ENCODE assay signal across 9 cellular contexts in genomic region chr15:38853608-38854007, GRCh38.
A peak's percentile ranks its signal among the peaks of the same experiment; 100 is the strongest.
DNase-seq lines count a peak whose midpoint lies in the region; ATAC-seq and TF ChIP-seq lines count a peak whose summit lies in the region.
"Had no signal": no experiment of that assay in that cellular context is flagged by ENCODE, and none has a peak within 500 bp of the region (broad histone marks: within the 10 kb centered on the region; RNA-seq: fewer than 3 reads in every experiment).

No MANE protein-coding gene starts in this region.

- in situ Hi-C loops in ACHN (cut with HindIII; ENCODE audit: low pct_ligation_motif_present, low pct_unique_long_range_greater_than_20kb, low sequenced_read_pairs) = no loop called here

- H3K4me3 ChIP-seq in H7 (ENCODE audit: insufficient read depth, low read depth, low read length) = no peak overlapping the region
- no peak overlapping the region for H3K4me3 ChIP-seq in WI38 (ENCODE audit: low read depth, low read length)
- H3K4me3 ChIP-seq in hepatocyte = no peak overlapping the region

- H3K27me3 ChIP-seq in H7 (ENCODE audit: control insufficient read depth, insufficient read depth, low read length) (no peaks in the 10 kb centered on the region), hepatocyte (no peaks in the 10 kb centered on the region)

- no peaks in the 10 kb centered on the region for H3K9me2 ChIP-seq in hepatocyte (replicated peaks; ENCODE audit: insufficient read depth)

- H3K9me3 ChIP-seq in hepatocyte (ENCODE audit: low read depth) = no peaks in the 10 kb centered on the region

- H3K79me2 ChIP-seq in hepatocyte = no peaks in the 10 kb centered on the region

- TF ChIP-seq CTCF in WI38 (IDR thresholded peaks at IDR 0.05; ENCODE audit: low read depth, low read length) = peak; percentile 55
- peak; percentile 21 for TF ChIP-seq CTCF in hepatocyte (IDR thresholded peaks at IDR 0.05; ENCODE audit: poor library complexity)

- WGBS in hepatocyte (ENCODE audit: low lambda C conversion rate, missing lambda C conversion rate) = 33% methylated on average over 1 of the region's 1 CpG

- no peak overlapping the region for H3K27ac ChIP-seq in hepatocyte

- no peak overlapping the region for H2AFZ ChIP-seq in hepatocyte

- H3K4me1 ChIP-seq in hepatocyte (ENCODE audit: insufficient read depth) = no peaks in the 10 kb centered on the region

- DNase-seq in ACHN (peak; percentile 43), H7 (peak; percentile 62), hepatocyte (ENCODE audit: low spot score) (peak; percentile 14), SW480 (ENCODE audit: low spot score) (no peak), DMS79 (lab: John Stamatoyannopoulos, UW) (no peak)
- DNase-seq: hippocampal formation had no signal

- no peak overlapping the region for H3K4me2 ChIP-seq in hepatocyte

- no peaks in the 10 kb centered on the region for H4K20me1 ChIP-seq in hepatocyte (ENCODE audit: insufficient read depth, poor library complexity, severe bottlenecking)

- H3K36me3 ChIP-seq in H7 (replicated peaks; ENCODE audit: control insufficient read depth, insufficient read depth, low read length) (no peaks in the 10 kb centered on the region), hepatocyte (replicated peaks; ENCODE audit: insufficient read depth, low read depth) (no peaks in the 10 kb centered on the region)

- ATAC-seq in HG02571 (IDR thresholded peaks at IDR 0.05; ENCODE audit: unreplicated experiment) (no peak), GM19455 (IDR thresholded peaks at IDR 0.05; ENCODE audit: unreplicated experiment) (no peak)

Comparison
In these comparisons a context has a peak if more than half of its experiments do, and no peak if none do; other contexts are left out.
1. DNase-seq: peak in ACHN (single experiment), H7 (single experiment) and hepatocyte (single experiment); none in SW480 (single experiment) and DMS79 (single experiment).